In genomic region chr2:45913539-45913938, GRCh38 we compare ENCODE assay signal across 20 cellular contexts.
DNase-seq lines count a peak whose midpoint lies in the region; ATAC-seq and TF ChIP-seq lines count a peak whose summit lies in the region.
"Had no signal": no experiment of that assay in that cellular context is flagged by ENCODE, and none has a peak within 500 bp of the region (broad histone marks: within the 10 kb centered on the region; RNA-seq: fewer than 3 reads in every experiment).

No MANE protein-coding gene starts in this region.

- H4K20me1 ChIP-seq in PC-3 (ENCODE audit: low read length) = no peaks in the 10 kb centered on the region

- no TSS peak for BruUV-seq in PC-3 (replicated peaks; lab: Mats Ljungman, UMichigan)

- no peak overlapping the region for H3K27ac ChIP-seq in PC-3 (ENCODE audit: low read length)
- H3K27ac ChIP-seq in prostate gland = no peak overlapping the region
- H3K27ac ChIP-seq: Peyer's patch had no signal

- TF ChIP-seq CTCF in PC-3 (conservative IDR thresholded peaks at IDR 0.05; ENCODE audit: low read depth, low read length) (no peak), prostate gland (IDR thresholded peaks at IDR 0.05) (no peak)

- H3K4me3 ChIP-seq in PC-3 (ENCODE audit: low read length) (no peak overlapping the region), prostate gland (no peak overlapping the region)
- H3K4me3 ChIP-seq: MG63, Peyer's patch had no signal

- no peak overlapping the region for H3K4me2 ChIP-seq in PC-3 (ENCODE audit: low read length)

- no peak overlapping the region for H3K9ac ChIP-seq in PC-3 (ENCODE audit: low read length)

- H3K9me3 ChIP-seq in PC-3 (ENCODE audit: low read length) = no peaks in the 10 kb centered on the region
- no peaks in the 10 kb centered on the region for H3K9me3 ChIP-seq in prostate gland
- H3K9me3 ChIP-seq: MG63, Peyer's patch had no signal

- no peaks in the 10 kb centered on the region for H3K36me3 ChIP-seq in PC-3 (ENCODE audit: low read depth, low read length)
- H3K36me3 ChIP-seq in prostate gland = no peaks in the 10 kb centered on the region
- H3K36me3 ChIP-seq: MG63, Peyer's patch had no signal

- H2AFZ ChIP-seq in PC-3 (ENCODE audit: low read length) = no peak overlapping the region

- TF ChIP-seq POLR2A in prostate gland (IDR thresholded peaks at IDR 0.05) = no peak

- WGBS in prostate gland = 61% methylated on average over 2 of the region's 2 CpGs

- POLR2A ChIA-PET in PC-3 (lab: Charles Lee; ENCODE audit: unreplicated experiment) = no interaction called here

- intact Hi-C loops in PC-3 (cut with micrococcal nuclease) (no loop called here), prostate gland (cut with DNase I) (no loop called here)

- no peaks in the 10 kb centered on the region for H3K79me2 ChIP-seq in PC-3 (ENCODE audit: low read length)

- peak; percentile 31; the same call in 1 of the 2 replicates for ATAC-seq in PC-3
- ATAC-seq: CD8-positive, alpha-beta T cell had no signal

- no peaks in the 10 kb centered on the region for H3K27me3 ChIP-seq in PC-3 (ENCODE audit: low read length)
- H3K27me3 ChIP-seq in prostate gland (replicated peaks; ENCODE audit: insufficient read depth) = no peaks in the 10 kb centered on the region
- H3K27me3 ChIP-seq: MG63, Peyer's patch had no signal

- DNase-seq in NCI-H2196 (lab: John Stamatoyannopoulos, UW; ENCODE audit: unreplicated experiment) = peak; percentile 14
- no peak for DNase-seq in NCI-H2196 treated with DMSO at 0.1 percent for 48 hours (lab: John Stamatoyannopoulos, UW; ENCODE audit: unreplicated experiment)
- DNase-seq in DMS53 treated with DMSO at 0.1 percent for 48 hours (lab: John Stamatoyannopoulos, UW; ENCODE audit: unreplicated experiment) = peak; percentile 2
- DNase-seq in PC-3 = peak; percentile 45
- peak; percentile 50 for DNase-seq in prostate gland (ENCODE audit: low spot score)
- DNase-seq in AG08396 (ENCODE audit: low spot score) = no peak
- no peak for DNase-seq in stimulated activated naive CD4-positive, alpha-beta T cell treated with Interleukin-2 at 50 U/mL for 16 hours (lab: John Stamatoyannopoulos, UW)
- DNase-seq: AML-193, C1 segment of cervical spinal cord, DMS 273 treated with DMSO at 0.1 percent for 48 hours, MG63, NCI-H1105 treated with DMSO at 0.1 percent for 48 hours, NCI-H1694, NCI-H2081 treated with DMSO at 0.1 percent for 48 hours, NCI-H446 treated with DMSO at 0.1 percent for 48 hours, NCI-H526 treated with DMSO at 0.1 percent for 48 hours, Peyer's patch, SHP77 treated with DMSO at 0.1 percent for 48 hours, T-helper 1 cell had no signal

- CTCF ChIA-PET in PC-3 (lab: Charles Lee) = no interaction called here

- H3K4me1 ChIP-seq in PC-3 (ENCODE audit: insufficient read depth, low read length) (peaks cover 18% of the 10 kb centered on the region), prostate gland (replicated peaks) (no peaks in the 10 kb centered on the region)

- no peaks in the 10 kb centered on the region for H3K9me2 ChIP-seq in PC-3 (replicated peaks; ENCODE audit: low read length)

- no peaks in the 10 kb centered on the region for H3F3A ChIP-seq in PC-3 (ENCODE audit: low read length, unreplicated experiment)

Comparison
In these comparisons a context has a peak if more than half of its experiments do, and no peak if none do; other contexts are left out.
1. DNase-seq: peak in NCI-H2196 (single experiment), DMS53 treated with DMSO at 0.1 percent for 48 hours (single experiment), PC-3 (single experiment) and prostate gland (single experiment); none in NCI-H2196 treated with DMSO at 0.1 percent for 48 hours (single experiment), AG08396 (single experiment) and stimulated activated naive CD4-positive, alpha-beta T cell treated with Interleukin-2 at 50 U/mL for 16 hours (single experiment).